12 cellular contexts compared by ENCODE assay signal in genomic region chr9:92245005-92245797, GRCh38. TPM values are rescaled to one million over a fixed set of nuclear protein-coding genes. Genes with fewer than 3 reads are reported as not detected.
DNase-seq lines count a peak whose midpoint lies in the region; ATAC-seq and TF ChIP-seq lines count a peak whose summit lies in the region.
"Had no signal": no experiment of that assay in that cellular context is flagged by ENCODE, and none has a peak within 500 bp of the region (broad histone marks: within the 10 kb centered on the region; RNA-seq: fewer than 3 reads in every experiment).

No MANE protein-coding gene starts in this region.

- CTCF ChIA-PET in activated CD4-positive, alpha-beta memory T cell treated with anti-CD3 and anti-CD28 coated beads for 36 hours (lab: Charles Lee) = interaction anchor here (1.6 kb wide), 1 partner anchor 107 kb away, joined by 3 read pairs; no protein-coding TSS in a partner anchor
- CTCF ChIA-PET in activated CD4-positive, alpha-beta memory T cell treated with anti-CD3 and anti-CD28 coated beads, Interleukin-2, amount 10 ng/mL, durations not matched to agents 7 days and 5 days (lab: Charles Lee) = interaction anchor here (1.2 kb wide), 1 partner anchor 107 kb away, joined by 3 read pairs; no protein-coding TSS in a partner anchor

- no peaks in the 10 kb centered on the region for H3K27me3 Mint-ChIP-seq in activated CD4-positive, alpha-beta memory T cell treated with anti-CD3 and anti-CD28 coated beads for 36 hours
- no peaks in the 10 kb centered on the region for H3K27me3 Mint-ChIP-seq in activated CD4-positive, alpha-beta memory T cell treated with anti-CD3 and anti-CD28 coated beads, Interleukin-2, amount 10 ng/mL, durations not matched to agents 7 days and 5 days

- peaks cover 79% of the 10 kb centered on the region for H3K36me3 Mint-ChIP-seq in activated CD4-positive, alpha-beta memory T cell treated with anti-CD3 and anti-CD28 coated beads for 36 hours
- peaks cover 84% of the 10 kb centered on the region for H3K36me3 Mint-ChIP-seq in activated CD4-positive, alpha-beta memory T cell treated with anti-CD3 and anti-CD28 coated beads, Interleukin-2, amount 10 ng/mL, durations not matched to agents 7 days and 5 days (ENCODE audit: low read depth)

- H3K27ac Mint-ChIP-seq in activated CD4-positive, alpha-beta memory T cell treated with anti-CD3 and anti-CD28 coated beads for 36 hours = peak overlapping the region; percentile 50
- no peak overlapping the region for H3K27ac Mint-ChIP-seq in activated CD4-positive, alpha-beta memory T cell treated with anti-CD3 and anti-CD28 coated beads, Interleukin-2, amount 10 ng/mL, durations not matched to agents 7 days and 5 days
- H3K27ac Mint-ChIP-seq: T-helper 1 cell treated with Interleukin-12 subunit alpha and Interleukin-12 subunit beta and Interleukin-4 antibody, amounts not matched to agents 30 μg/mL and 1 μg/mL, for 36 hours had no signal

- H3K27ac ChIP-seq in RWPE2 (ENCODE audit: poor library complexity, severe bottlenecking) = no peak overlapping the region
- H3K27ac ChIP-seq: right atrium auricular region had no signal

- no peak overlapping the region for H3K4me3 ChIP-seq in RWPE2 (ENCODE audit: severe bottlenecking)
- no peak overlapping the region for H3K4me3 ChIP-seq in fibroblast of mammary gland (ENCODE audit: control insufficient read depth, low read depth, low read length)
- H3K4me3 ChIP-seq: right atrium auricular region had no signal

- H3K4me3 Mint-ChIP-seq in activated CD4-positive, alpha-beta memory T cell treated with anti-CD3 and anti-CD28 coated beads for 36 hours = no peak overlapping the region
- no peak overlapping the region for H3K4me3 Mint-ChIP-seq in activated CD4-positive, alpha-beta memory T cell treated with anti-CD3 and anti-CD28 coated beads, Interleukin-2, amount 10 ng/mL, durations not matched to agents 7 days and 5 days
- H3K4me3 Mint-ChIP-seq: T-helper 1 cell treated with Interleukin-12 subunit alpha and Interleukin-12 subunit beta and Interleukin-4 antibody, amounts not matched to agents 30 μg/mL and 1 μg/mL, for 36 hours had no signal

- peak; percentile 49; the same call in 1 of the 3 replicates for ATAC-seq in RWPE2 (ENCODE audit: low read depth)
- ATAC-seq in stimulated activated naive CD8-positive, alpha-beta T cell treated with anti-CD3 and anti-CD28 coated beads, Interleukin-15, Interleukin-2, amounts not matched to agents 100 U/mL and 50 U/mL, for 24 hours = peak; percentile 36
- ATAC-seq in HG02610 (IDR thresholded peaks at IDR 0.05; ENCODE audit: unreplicated experiment) = no peak

- peaks cover 10% of the 10 kb centered on the region for H3K4me1 Mint-ChIP-seq in activated CD4-positive, alpha-beta memory T cell treated with anti-CD3 and anti-CD28 coated beads for 36 hours (ENCODE audit: low read depth)
- no peaks in the 10 kb centered on the region for H3K4me1 Mint-ChIP-seq in activated CD4-positive, alpha-beta memory T cell treated with anti-CD3 and anti-CD28 coated beads, Interleukin-2, amount 10 ng/mL, durations not matched to agents 7 days and 5 days

- no peaks in the 10 kb centered on the region for H3K9me3 Mint-ChIP-seq in activated CD4-positive, alpha-beta memory T cell treated with anti-CD3 and anti-CD28 coated beads for 36 hours
- no peaks in the 10 kb centered on the region for H3K9me3 Mint-ChIP-seq in activated CD4-positive, alpha-beta memory T cell treated with anti-CD3 and anti-CD28 coated beads, Interleukin-2, amount 10 ng/mL, durations not matched to agents 7 days and 5 days
- H3K9me3 Mint-ChIP-seq: T-helper 1 cell treated with Interleukin-12 subunit alpha and Interleukin-12 subunit beta and Interleukin-4 antibody, amounts not matched to agents 30 μg/mL and 1 μg/mL, for 36 hours had no signal

- H3K27me3 ChIP-seq in RWPE2 (ENCODE audit: insufficient read depth, poor library complexity, severe bottlenecking) = no peaks in the 10 kb centered on the region
- H3K27me3 ChIP-seq: right atrium auricular region had no signal

- no peaks in the 10 kb centered on the region for H3K9me3 ChIP-seq in RWPE2 (ENCODE audit: severe bottlenecking)
- H3K9me3 ChIP-seq: right atrium auricular region had no signal

- POLR2A ChIA-PET in activated CD4-positive, alpha-beta memory T cell treated with anti-CD3 and anti-CD28 coated beads for 36 hours (lab: Charles Lee) = no interaction called here
- POLR2A ChIA-PET in activated CD4-positive, alpha-beta memory T cell treated with anti-CD3 and anti-CD28 coated beads, Interleukin-2, amount 10 ng/mL, durations not matched to agents 7 days and 5 days (lab: Charles Lee) = interaction anchor here (1.1 kb wide), 1 partner anchor 80 kb away, joined by 3 read pairs; the partner anchor contains the start of gene NOL8

- TF ChIP-seq CTCF in RWPE2 (IDR thresholded peaks at IDR 0.05; ENCODE audit: poor library complexity, severe bottlenecking) (no peak), fibroblast of mammary gland (conservative IDR thresholded peaks at IDR 0.05; ENCODE audit: control insufficient read depth, insufficient read depth, low read depth, low read length) (no peak)

- peaks cover 100% of the 10 kb centered on the region for H3K36me3 ChIP-seq in RWPE2 (ENCODE audit: low read depth)

- intact Hi-C loops in activated CD4-positive, alpha-beta memory T cell treated with anti-CD3 and anti-CD28 coated beads for 36 hours (cut with micrococcal nuclease) = loop anchor here (5.0 to 10.0 kb wide), 2 partner anchors 37 to 100 kb away; no protein-coding TSS in a partner anchor

- no peak for DNase-seq in activated CD4-positive, alpha-beta memory T cell treated with anti-CD3 and anti-CD28 coated beads for 36 hours
- DNase-seq in activated CD4-positive, alpha-beta memory T cell treated with anti-CD3 and anti-CD28 coated beads, Interleukin-2, amount 10 ng/mL, durations not matched to agents 7 days and 5 days = no peak
- DNase-seq in RWPE2 (ENCODE audit: low spot score) = no peak
- peak; percentile 93 for DNase-seq in fibroblast of mammary gland (ENCODE audit: low read depth)
- DNase-seq in stimulated activated naive CD8-positive, alpha-beta T cell treated with anti-CD3 and anti-CD28 coated beads, Interleukin-15, Interleukin-2, amounts not matched to agents 100 U/mL and 50 U/mL, for 24 hours = no peak
- no peak for DNase-seq in cerebellar nuclear complex (lab: John Stamatoyannopoulos, UW)
- no peak for DNase-seq in CD1c-positive myeloid dendritic cell (ENCODE audit: extremely low spot score)
- DNase-seq: NCI-H1417; NK-92 treated with Interleukin-12 subunit alpha and Interleukin-12 subunit beta, amount 100 ng/mL, for 24 hours had no signal

- H3K4me1 ChIP-seq in RWPE2 (ENCODE audit: insufficient read depth, poor library complexity, severe bottlenecking) = no peaks in the 10 kb centered on the region
- H3K4me1 ChIP-seq: right atrium auricular region had no signal

RNA-seq across cellular contexts. Expression of gene IARS1, which starts 48.3 kb away (rescaled TPM):
- 100 to 1,000 TPM; 212 to 222 TPM for total RNA-seq in activated CD4-positive, alpha-beta memory T cell treated with anti-CD3 and anti-CD28 coated beads for 36 hours
- 100 to 1,000 TPM; 145 to 152 TPM for total RNA-seq in activated CD4-positive, alpha-beta memory T cell treated with anti-CD3 and anti-CD28 coated beads, Interleukin-2, amount 10 ng/mL, durations not matched to agents 7 days and 5 days
